12 cellular contexts compared by ENCODE assay signal in genomic region chr10:72253002-72253401, GRCh38. TPM values are rescaled to one million over a fixed set of nuclear protein-coding genes. Genes with fewer than 3 reads are reported as not detected.
DNase-seq lines count a peak whose midpoint lies in the region; ATAC-seq, FAIRE-seq and TF ChIP-seq lines count a peak whose summit lies in the region.
"Had no signal": no experiment of that assay in that cellular context is flagged by ENCODE, and none has a peak within 500 bp of the region (broad histone marks: within the 10 kb centered on the region; RNA-seq: fewer than 3 reads in every experiment).

No MANE protein-coding gene starts in this region.

- no peak overlapping the region for H3K27ac Mint-ChIP-seq in activated T-helper 2 cell treated with anti-CD3 and anti-CD28 coated beads, Interferon-gamma antibody, Interleukin-2, Interleukin-4, amounts not matched to agents 10 μg/mL and 5 μg/mL and 100 μg/mL, durations not matched to agents 14 hours and 24 hours and 36 hours

- no peak overlapping the region for H3K4me3 Mint-ChIP-seq in activated T-helper 2 cell treated with anti-CD3 and anti-CD28 coated beads, Interferon-gamma antibody, Interleukin-2, Interleukin-4, amounts not matched to agents 10 μg/mL and 5 μg/mL and 100 μg/mL, durations not matched to agents 14 hours and 24 hours and 36 hours (ENCODE audit: low read depth)

- CTCF ChIA-PET in HepG2 (lab: Yijun Ruan, JAX; ENCODE audit: low intra/inter-chr PET ratio, low total read pairs) = no interaction called here

- POLR2A ChIA-PET in HepG2 (lab: Yijun Ruan, JAX) = interaction anchor here (0.6 to 5.3 kb wide), 3 partner anchors 19 to 23 kb away, joined by 5 to 45 read pairs (median 28); partner anchors contain the start of gene DDIT4

- H2AFZ ChIP-seq in HepG2 (ENCODE audit: low read length) (no peak overlapping the region), osteoblast (ENCODE audit: low read length) (peak overlapping the region; percentile 56)

- 92% methylated on average over 3 of the region's 3 CpGs for WGBS in HepG2 (ENCODE audit: low lambda C conversion rate)
- WGBS in right lobe of liver (ENCODE audit: insufficient coverage, low coverage, low lambda C conversion rate, missing lambda C conversion rate) = 85% methylated on average over 3 of the region's 3 CpGs

- intact Hi-C loops in HepG2 (cut with micrococcal nuclease; ENCODE audit: unreplicated experiment) = no loop called here
- intact Hi-C loops in right lobe of liver (cut with DNase I) = no loop called here
- intact Hi-C loops in dorsolateral prefrontal cortex (cut with DNase I) = no loop called here
- intact Hi-C loops in activated T-helper 2 cell treated with anti-CD3 and anti-CD28 coated beads, Interferon-gamma antibody, Interleukin-2, Interleukin-4, amounts not matched to agents 10 μg/mL and 5 μg/mL and 100 μg/mL, durations not matched to agents 14 hours and 24 hours and 36 hours (cut with micrococcal nuclease) = no loop called here

- H4K20me1 ChIP-seq in HepG2 (ENCODE audit: insufficient read depth, low read length) (no peaks in the 10 kb centered on the region), osteoblast (ENCODE audit: insufficient read depth, low read length) (no peaks in the 10 kb centered on the region)

- no peaks in the 10 kb centered on the region for H3K36me3 Mint-ChIP-seq in activated T-helper 2 cell treated with anti-CD3 and anti-CD28 coated beads, Interferon-gamma antibody, Interleukin-2, Interleukin-4, amounts not matched to agents 10 μg/mL and 5 μg/mL and 100 μg/mL, durations not matched to agents 14 hours and 24 hours and 36 hours (ENCODE audit: low read depth)

- H3K9me3 ChIP-seq in HepG2 (ENCODE audit: low read length) (no peaks in the 10 kb centered on the region), right lobe of liver (no peaks in the 10 kb centered on the region), osteoblast (ENCODE audit: low read depth, low read length) (no peaks in the 10 kb centered on the region)

- peaks cover 94% of the 10 kb centered on the region for H3K4me1 ChIP-seq in HepG2 (ENCODE audit: insufficient read depth, low read length)
- peaks cover 0 to 62% (median 25%) of the 10 kb centered on the region in 4 donors for H3K4me1 ChIP-seq in right lobe of liver
- H3K4me1 ChIP-seq in osteoblast (ENCODE audit: insufficient read depth, low read length) = peaks cover 21% of the 10 kb centered on the region

- no peak for TF ChIP-seq RAD21 in HepG2 (CRISPR knock-in tag; IDR thresholded peaks at IDR 0.05)

- TF ChIP-seq EP300 in HepG2 (IDR thresholded peaks at IDR 0.05; ENCODE audit: low read depth in 2 of 2, low read length in 2 of 2) (no peak), HepG2 (CRISPR knock-in tag; IDR thresholded peaks at IDR 0.05; ENCODE audit: borderline replicate concordance) (no peak)

- H3K27me3 Mint-ChIP-seq in activated T-helper 2 cell treated with anti-CD3 and anti-CD28 coated beads, Interferon-gamma antibody, Interleukin-2, Interleukin-4, amounts not matched to agents 10 μg/mL and 5 μg/mL and 100 μg/mL, durations not matched to agents 14 hours and 24 hours and 36 hours (ENCODE audit: low read depth) = no peaks in the 10 kb centered on the region

- FAIRE-seq in HepG2 (lab: Jason Lieb, UNC) = no peak

- H3K36me3 ChIP-seq in HepG2 (replicated peaks in 1 of 2; ENCODE audit: control insufficient read depth in 1 of 2, insufficient read depth in 2 of 2, low read length in 2 of 2) (no peaks in the 10 kb centered on the region), right lobe of liver (no peaks in the 10 kb centered on the region), osteoblast (ENCODE audit: insufficient read depth, low read length) (no peaks in the 10 kb centered on the region)

- no peak for ATAC-seq in HepG2
- ATAC-seq in right lobe of liver = no peak

- peaks cover 59% of the 10 kb centered on the region for H3K4me1 Mint-ChIP-seq in activated T-helper 2 cell treated with anti-CD3 and anti-CD28 coated beads, Interferon-gamma antibody, Interleukin-2, Interleukin-4, amounts not matched to agents 10 μg/mL and 5 μg/mL and 100 μg/mL, durations not matched to agents 14 hours and 24 hours and 36 hours (ENCODE audit: low read depth)

- H3K27ac ChIP-seq in HepG2 (ENCODE audit: extremely low read length, insufficient read depth, low read length) = no peak overlapping the region
- peak overlapping the region in 1 of 3 donors; percentile 97 for H3K27ac ChIP-seq in right lobe of liver
- peak overlapping the region; percentile 92 to 100 (median 99) for H3K27ac ChIP-seq in dorsolateral prefrontal cortex
- no peak overlapping the region for H3K27ac ChIP-seq in osteoblast (ENCODE audit: low read depth, low read length)

- TF ChIP-seq POLR2A in HepG2 (IDR thresholded peaks at IDR 0.05; ENCODE audit: insufficient read depth in 1 of 2, low read depth in 2 of 2, low read length in 2 of 2) (no peak), right lobe of liver (IDR thresholded peaks at IDR 0.05) (no peak)

- in situ Hi-C loops in HepG2 (cut with HindIII; ENCODE audit: extremely low pct_ligation_motif_present, low pct_unique_long_range_greater_than_20kb) = no loop called here

- no peaks in the 10 kb centered on the region for H3K79me2 ChIP-seq in HepG2 (ENCODE audit: insufficient read depth, low read length)
- no peaks in the 10 kb centered on the region for H3K79me2 ChIP-seq in osteoblast (ENCODE audit: insufficient read depth, low read length)

- no peak overlapping the region for H3K4me2 ChIP-seq in HepG2 (ENCODE audit: low read depth, low read length)
- no peak overlapping the region for H3K4me2 ChIP-seq in osteoblast (ENCODE audit: insufficient read depth, low read length)

- H3K27me3 ChIP-seq in HepG2 (ENCODE audit: control insufficient read depth in 1 of 2, insufficient read depth in 2 of 2, low read length in 2 of 2) (no peaks in the 10 kb centered on the region), right lobe of liver (no peaks in the 10 kb centered on the region), dorsolateral prefrontal cortex (no peaks in the 10 kb centered on the region), osteoblast (ENCODE audit: insufficient read depth, low read length) (no peaks in the 10 kb centered on the region)

- H3K9me3 Mint-ChIP-seq in activated T-helper 2 cell treated with anti-CD3 and anti-CD28 coated beads, Interferon-gamma antibody, Interleukin-2, Interleukin-4, amounts not matched to agents 10 μg/mL and 5 μg/mL and 100 μg/mL, durations not matched to agents 14 hours and 24 hours and 36 hours = no peaks in the 10 kb centered on the region

- BruUV-seq in HepG2 (replicated peaks; lab: Mats Ljungman, UMichigan) = no TSS peak

- H3K9ac ChIP-seq in HepG2 (ENCODE audit: insufficient read depth, low read depth, low read length) = no peak overlapping the region

- TF ChIP-seq CTCF in HepG2 (CRISPR knock-in tag; IDR thresholded peaks at IDR 0.05) (no peak), right lobe of liver (IDR thresholded peaks at IDR 0.05) (no peak), dorsolateral prefrontal cortex (IDR thresholded peaks at IDR 0.05 in 54 of 56, conservative IDR thresholded peaks at IDR 0.05 in 2 of 56; ENCODE audit: low read depth in 1 of 56, partially characterized antibody in 56 of 56) (no peak), osteoblast (IDR thresholded peaks at IDR 0.05; ENCODE audit: extremely low read depth, low read depth, low read length) (no peak)

- DNase-seq in HepG2 (ENCODE audit: low spot score) (no peak), right lobe of liver (no peak), dorsolateral prefrontal cortex (no peak), osteoblast (ENCODE audit: insufficient read length, low spot score, missing footprints) (no peak), SHP77 (lab: John Stamatoyannopoulos, UW) (no peak), NCI-H510A treated with DMSO at 0.1 percent for 48 hours (lab: John Stamatoyannopoulos, UW) (no peak), DMS79 treated with DMSO at 0.1 percent for 48 hours (lab: John Stamatoyannopoulos, UW) (no peak)
- no peak for DNase-seq in activated T-helper 2 cell treated with anti-CD3 and anti-CD28 coated beads, Interferon-gamma antibody, Interleukin-2, Interleukin-4, amounts not matched to agents 10 μg/mL and 5 μg/mL and 100 μg/mL, durations not matched to agents 14 hours and 24 hours and 36 hours (ENCODE audit: low spot score)
- DNase-seq: activated T-cell treated with anti-CD3 and anti-CD28 coated beads, Interleukin-2, amount 50 U/mL, for 48 hours; effector memory CD4-positive, alpha-beta T cell; KG1; NCI-H524 had no signal

- H3K4me3 ChIP-seq in HepG2 (replicated peaks in 1 of 3; ENCODE audit: insufficient read depth in 1 of 3, low read depth in 2 of 3, low read length in 3 of 3) (no peak overlapping the region), right lobe of liver (no peak overlapping the region), dorsolateral prefrontal cortex (no peak overlapping the region), osteoblast (ENCODE audit: insufficient read depth, low read length) (no peak overlapping the region)

RNA-seq across cellular contexts. Expression of gene DDIT4, which starts 20.7 kb away (rescaled TPM):
- total RNA-seq in HepG2 (2016; rRNA removed; fragmentation: Illumina TruSeq; extraction: Trizol) = 35.2 and 35.6 TPM in 2 replicates
- total RNA-seq in HepG2 (2016; cell fraction: cytosol; rRNA removed; fragmentation: Illumina TruSeq; extraction: Trizol; ENCODE audit: low read depth) = 17.3 and 17.4 TPM in 2 replicates
- total RNA-seq in HepG2 (2016; cell fraction: insoluble cytoplasmic fraction; rRNA removed; fragmentation: Illumina TruSeq; extraction: Trizol) = 35.9 and 37.2 TPM in 2 replicates
- total RNA-seq in HepG2 (2016; cell fraction: membrane; rRNA removed; fragmentation: Illumina TruSeq; extraction: Trizol) = 34.5 and 35.2 TPM in 2 replicates
- total RNA-seq in HepG2 (2016; cell fraction: nucleus; rRNA removed; fragmentation: Illumina TruSeq; extraction: Trizol) = 19.2 and 19.4 TPM in 2 replicates
- 40.7 and 78.9 TPM in 2 replicates for polyA plus RNA-seq in HepG2 (2011; rRNA removed)
- 47.3 and 59.3 TPM in 2 replicates for polyA plus RNA-seq in HepG2 (2011; cell fraction: cytosol; rRNA removed)
- polyA plus RNA-seq in HepG2 (2011; cell fraction: nucleus; rRNA removed) = 73.1 and 98.3 TPM in 2 replicates
- polyA plus RNA-seq in HepG2 (2012) = 82.2 and 137 TPM in 2 replicates
- polyA plus RNA-seq in HepG2 (2016; cell fraction: cytosol; fragmentation: Illumina TruSeq; extraction: Trizol; ENCODE audit: low read depth) = 3.8 and 5.2 TPM in 2 replicates
- 24.9 and 26.7 TPM in 2 replicates for polyA plus RNA-seq in HepG2 (2016; cell fraction: insoluble cytoplasmic fraction; fragmentation: Illumina TruSeq; extraction: Trizol; ENCODE audit: low read depth)
- polyA plus RNA-seq in HepG2 (2016; cell fraction: membrane; fragmentation: Illumina TruSeq; extraction: Trizol; ENCODE audit: low read depth) = 8.1 and 8.4 TPM in 2 replicates
- 27.3 and 28.4 TPM in 2 replicates for polyA plus RNA-seq in HepG2 (2016; cell fraction: nucleus; fragmentation: Illumina TruSeq; extraction: Trizol; ENCODE audit: insufficient read depth, low read depth)
- polyA minus RNA-seq in HepG2 (2011; rRNA and poly(A)+ RNA removed; ENCODE audit: low replicate concordance) = 150 and 161 TPM in 2 replicates
- 74.7 and 77.2 TPM in 2 replicates for polyA minus RNA-seq in HepG2 (2011; cell fraction: cytosol; rRNA and poly(A)+ RNA removed)
- polyA minus RNA-seq in HepG2 (2011; cell fraction: nucleus; rRNA and poly(A)+ RNA removed) = 51.2 and 56.2 TPM in 2 replicates
- 100 to 1,000 TPM in 4 of 6 experiments, 10 to 100 TPM in 2; 51.7 to 180 (median 143) TPM for total RNA-seq in right lobe of liver
- 100 to 1,000 TPM in 73 of 120 experiments, 10 to 100 TPM in 47; 33.5 to 407 (median 111) TPM for total RNA-seq in dorsolateral prefrontal cortex
- total RNA-seq in osteoblast = 366 and 522 TPM in 2 replicates
- total RNA-seq in activated T-helper 2 cell treated with anti-CD3 and anti-CD28 coated beads, Interferon-gamma antibody, Interleukin-2, Interleukin-4, amounts not matched to agents 10 μg/mL and 5 μg/mL and 100 μg/mL, durations not matched to agents 14 hours and 24 hours and 36 hours = 543 and 569 TPM in 2 replicates

RNA-seq across cellular contexts. Expression of gene ASCC1, which starts 36.9 kb away (rescaled TPM):
- total RNA-seq in HepG2 (2016; rRNA removed; fragmentation: Illumina TruSeq; extraction: Trizol) (30.1 and 51.0 TPM in 2 replicates), right lobe of liver (10 to 100 TPM; 12.0 to 26.5 (median 14.5) TPM), dorsolateral prefrontal cortex (10 to 100 TPM; 22.8 to 68.2 (median 40.7) TPM), osteoblast (40.2 and 50.1 TPM in 2 replicates)
- total RNA-seq in HepG2 (2016; cell fraction: cytosol; rRNA removed; fragmentation: Illumina TruSeq; extraction: Trizol; ENCODE audit: low read depth) = 5.7 and 7.9 TPM in 2 replicates
- 31.9 and 52.7 TPM in 2 replicates for total RNA-seq in HepG2 (2016; cell fraction: insoluble cytoplasmic fraction; rRNA removed; fragmentation: Illumina TruSeq; extraction: Trizol)
- total RNA-seq in HepG2 (2016; cell fraction: membrane; rRNA removed; fragmentation: Illumina TruSeq; extraction: Trizol) = 8.5 and 11.2 TPM in 2 replicates
- total RNA-seq in HepG2 (2016; cell fraction: nucleus; rRNA removed; fragmentation: Illumina TruSeq; extraction: Trizol) = 19.7 and 20.4 TPM in 2 replicates
- polyA plus RNA-seq in HepG2 (2011; rRNA removed) = 16.6 and 21.6 TPM in 2 replicates
- 12.4 and 18.1 TPM in 2 replicates for polyA plus RNA-seq in HepG2 (2011; cell fraction: cytosol; rRNA removed)
- 7.4 and 10.0 TPM in 2 replicates for polyA plus RNA-seq in HepG2 (2011; cell fraction: nucleus; rRNA removed)
- 23.8 and 25.1 TPM in 2 replicates for polyA plus RNA-seq in HepG2 (2012)
- polyA plus RNA-seq in HepG2 (2016; cell fraction: cytosol; fragmentation: Illumina TruSeq; extraction: Trizol; ENCODE audit: low read depth) = 2.5 and 3.4 TPM in 2 replicates
- 47.4 and 47.8 TPM in 2 replicates for polyA plus RNA-seq in HepG2 (2016; cell fraction: insoluble cytoplasmic fraction; fragmentation: Illumina TruSeq; extraction: Trizol; ENCODE audit: low read depth)
- 5.9 and 6.9 TPM in 2 replicates for polyA plus RNA-seq in HepG2 (2016; cell fraction: membrane; fragmentation: Illumina TruSeq; extraction: Trizol; ENCODE audit: low read depth)
- polyA plus RNA-seq in HepG2 (2016; cell fraction: nucleus; fragmentation: Illumina TruSeq; extraction: Trizol; ENCODE audit: insufficient read depth, low read depth) = 22.3 and 27.0 TPM in 2 replicates
- polyA minus RNA-seq in HepG2 (2011; rRNA and poly(A)+ RNA removed; ENCODE audit: low replicate concordance) = 21.8 and 33.7 TPM in 2 replicates
- polyA minus RNA-seq in HepG2 (2011; cell fraction: cytosol; rRNA and poly(A)+ RNA removed) = 16.5 and 21.2 TPM in 2 replicates
- polyA minus RNA-seq in HepG2 (2011; cell fraction: nucleus; rRNA and poly(A)+ RNA removed) = 25.8 and 32.3 TPM in 2 replicates
- total RNA-seq in activated T-helper 2 cell treated with anti-CD3 and anti-CD28 coated beads, Interferon-gamma antibody, Interleukin-2, Interleukin-4, amounts not matched to agents 10 μg/mL and 5 μg/mL and 100 μg/mL, durations not matched to agents 14 hours and 24 hours and 36 hours = 46.2 and 49.6 TPM in 2 replicates

RNA-seq across cellular contexts. Expression of gene ANAPC16, which starts 37.2 kb away (rescaled TPM):
- total RNA-seq in HepG2 (2016; rRNA removed; fragmentation: Illumina TruSeq; extraction: Trizol) (74.8 and 95.6 TPM in 2 replicates), right lobe of liver (10 to 100 TPM; 38.6 to 79.2 (median 51.3) TPM), dorsolateral prefrontal cortex (10 to 100 TPM; 27.8 to 74.8 (median 40.9) TPM), osteoblast (50.7 and 58.0 TPM in 2 replicates)
- 91.2 and 103 TPM in 2 replicates for total RNA-seq in HepG2 (2016; cell fraction: cytosol; rRNA removed; fragmentation: Illumina TruSeq; extraction: Trizol; ENCODE audit: low read depth)
- 76.8 and 94.9 TPM in 2 replicates for total RNA-seq in HepG2 (2016; cell fraction: insoluble cytoplasmic fraction; rRNA removed; fragmentation: Illumina TruSeq; extraction: Trizol)
- total RNA-seq in HepG2 (2016; cell fraction: membrane; rRNA removed; fragmentation: Illumina TruSeq; extraction: Trizol) = 149 and 166 TPM in 2 replicates
- total RNA-seq in HepG2 (2016; cell fraction: nucleus; rRNA removed; fragmentation: Illumina TruSeq; extraction: Trizol) = 25.8 and 31.4 TPM in 2 replicates
- polyA plus RNA-seq in HepG2 (2011; rRNA removed) = 70.4 and 89.4 TPM in 2 replicates
- polyA plus RNA-seq in HepG2 (2011; cell fraction: cytosol; rRNA removed) = 49.3 and 62.9 TPM in 2 replicates
- polyA plus RNA-seq in HepG2 (2011; cell fraction: nucleus; rRNA removed) = 10.9 and 14.2 TPM in 2 replicates
- polyA plus RNA-seq in HepG2 (2012) = 59.2 and 62.8 TPM in 2 replicates
- 138 and 184 TPM in 2 replicates for polyA plus RNA-seq in HepG2 (2016; cell fraction: cytosol; fragmentation: Illumina TruSeq; extraction: Trizol; ENCODE audit: low read depth)
- polyA plus RNA-seq in HepG2 (2016; cell fraction: insoluble cytoplasmic fraction; fragmentation: Illumina TruSeq; extraction: Trizol; ENCODE audit: low read depth) = 106 and 114 TPM in 2 replicates
- polyA plus RNA-seq in HepG2 (2016; cell fraction: membrane; fragmentation: Illumina TruSeq; extraction: Trizol; ENCODE audit: low read depth) = 159 and 184 TPM in 2 replicates
- polyA plus RNA-seq in HepG2 (2016; cell fraction: nucleus; fragmentation: Illumina TruSeq; extraction: Trizol; ENCODE audit: insufficient read depth, low read depth) = 52.6 and 58.6 TPM in 2 replicates
- polyA minus RNA-seq in HepG2 (2011; rRNA and poly(A)+ RNA removed; ENCODE audit: low replicate concordance) = 27.8 and 41.1 TPM in 2 replicates
- polyA minus RNA-seq in HepG2 (2011; cell fraction: cytosol; rRNA and poly(A)+ RNA removed) = 13.3 and 15.2 TPM in 2 replicates
- polyA minus RNA-seq in HepG2 (2011; cell fraction: nucleus; rRNA and poly(A)+ RNA removed) = 9.3 and 13.2 TPM in 2 replicates
- total RNA-seq in activated T-helper 2 cell treated with anti-CD3 and anti-CD28 coated beads, Interferon-gamma antibody, Interleukin-2, Interleukin-4, amounts not matched to agents 10 μg/mL and 5 μg/mL and 100 μg/mL, durations not matched to agents 14 hours and 24 hours and 36 hours = 94.1 and 95.9 TPM in 2 replicates

Comparison
In these comparisons a context has a peak if more than half of its experiments do, and no peak if none do; other contexts are left out.
1. H3K27ac ChIP-seq: peak in dorsolateral prefrontal cortex (59 of 59); none in HepG2 (single experiment) and osteoblast (single experiment).